Comparison of ENCODE assay signal across 11 cellular contexts in the genomic region with DNA sequence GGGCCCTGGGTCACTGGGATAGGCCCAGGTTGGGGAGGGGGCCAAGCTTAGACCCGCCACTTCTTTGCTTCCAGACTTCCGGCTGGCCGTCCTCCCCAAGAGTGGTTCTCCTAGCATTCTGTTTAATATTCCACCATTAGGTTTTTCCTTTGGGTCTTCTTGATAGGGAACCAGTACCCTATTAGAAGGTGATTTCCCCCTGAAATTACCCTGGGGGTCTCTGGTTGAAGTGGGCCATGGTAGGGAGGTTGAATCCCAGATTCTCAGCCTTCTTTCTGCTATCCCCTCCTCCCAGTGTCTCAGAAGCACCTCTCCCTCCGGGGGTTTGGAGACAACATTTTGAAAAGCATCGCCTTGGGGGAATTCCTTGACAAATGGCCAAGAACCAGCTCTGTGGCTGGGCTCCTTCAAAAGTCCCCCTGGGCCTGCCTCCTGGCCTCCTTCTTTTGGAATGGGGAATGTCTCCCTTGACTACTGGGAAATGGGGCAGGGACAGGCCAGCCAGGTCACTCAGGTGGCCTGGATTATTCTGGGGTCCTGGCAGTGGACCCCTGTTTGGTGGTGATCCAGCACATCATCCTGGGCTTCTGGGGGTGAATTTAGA. TPM values are rescaled to one million over a fixed set of nuclear protein-coding genes. Genes with fewer than 3 reads are reported as not detected.
DNase-seq lines count a peak whose midpoint lies in the region; ATAC-seq, FAIRE-seq and TF ChIP-seq lines count a peak whose summit lies in the region.
"Had no signal": no experiment of that assay in that cellular context is flagged by ENCODE, and none has a peak within 500 bp of the region (broad histone marks: within the 10 kb centered on the region; RNA-seq: fewer than 3 reads in every experiment).

No MANE protein-coding gene starts in this region.

- H3K9me3 ChIP-seq in lower lobe of right lung: no peaks in the 10 kb centered on the region
- no peaks in the 10 kb centered on the region for H3K9me3 ChIP-seq in transverse colon

- in situ Hi-C loops in transverse colon (cut with MboI; ENCODE audit: low pct_ligation_motif_present in 1 of 4, low pct_unique_long_range_greater_than_20kb in 1 of 4, low sequenced_read_pairs in 3 of 4): no loop called here

- no peaks in the 10 kb centered on the region for H3K9me3 Mint-ChIP-seq in activated T-cell treated with anti-CD3 and anti-CD28 coated beads, Interleukin-2, amount 50 U/mL, for 72 hours
- H3K9me3 Mint-ChIP-seq in activated naive CD8-positive, alpha-beta T cell treated with anti-CD3 and anti-CD28 coated beads for 36 hours: no peaks in the 10 kb centered on the region
- H3K9me3 Mint-ChIP-seq: activated T-helper 1 cell treated with anti-CD3 and anti-CD28 coated beads, Interleukin-12 subunit alpha, Interleukin-12 subunit beta, Interleukin-2, Interleukin-4 antibody, amounts not matched to agents 30 ng/mL and 10 ng/mL and 1 ng/mL, durations not matched to agents 14 hours and 24 hours and 36 hours; nephron progenitor cell had no signal

- no peak for TF ChIP-seq EP300 in transverse colon (IDR thresholded peaks at IDR 0.05; ENCODE audit: low read depth)

- H3K4me1 ChIP-seq in lower lobe of right lung (peaks cover 88% of the 10 kb centered on the region), transverse colon (peaks cover 59 to 94% (median 72%) of the 10 kb centered on the region in 4 donors)

- TF ChIP-seq CTCF in lower lobe of right lung (IDR thresholded peaks at IDR 0.05) (no peak), transverse colon (IDR thresholded peaks at IDR 0.05) (no peak)

- ATAC-seq in activated T-cell treated with anti-CD3 and anti-CD28 coated beads, Interleukin-2, amount 50 U/mL, for 72 hours (replicated peaks in 1 of 2): no peak
- ATAC-seq in lower lobe of right lung: no peak
- ATAC-seq: Panc1 had no signal

- H3K27ac ChIP-seq in lower lobe of right lung (peak overlapping the region; percentile 36), transverse colon (peak overlapping the region; percentile 91 to 99 (median 98))

- H3K4me1 Mint-ChIP-seq in activated T-cell treated with anti-CD3 and anti-CD28 coated beads, Interleukin-2, amount 50 U/mL, for 72 hours (ENCODE audit: low read depth): peaks cover 91% of the 10 kb centered on the region
- peaks cover 86% of the 10 kb centered on the region for H3K4me1 Mint-ChIP-seq in activated naive CD8-positive, alpha-beta T cell treated with anti-CD3 and anti-CD28 coated beads for 36 hours

- intact Hi-C loops in lower lobe of right lung (cut with DNase I) (no loop called here), transverse colon (cut with DNase I; ENCODE audit: low total_unique reads) (no loop called here)

- peak overlapping the region; percentile 79 for H3K27ac Mint-ChIP-seq in activated T-cell treated with anti-CD3 and anti-CD28 coated beads, Interleukin-2, amount 50 U/mL, for 72 hours
- H3K27ac Mint-ChIP-seq in activated naive CD8-positive, alpha-beta T cell treated with anti-CD3 and anti-CD28 coated beads for 36 hours: peak overlapping the region; percentile 70
- H3K27ac Mint-ChIP-seq: nephron progenitor cell had no signal

- no peak for TF ChIP-seq POLR2A in transverse colon (IDR thresholded peaks at IDR 0.05)
- no peak for TF ChIP-seq POLR2A in GM12891 (IDR thresholded peaks at IDR 0.05; ENCODE audit: low read depth, low read length)

- H3K4me3 Mint-ChIP-seq in activated T-cell treated with anti-CD3 and anti-CD28 coated beads, Interleukin-2, amount 50 U/mL, for 72 hours: peak overlapping the region; percentile 28 to 37
- H3K4me3 Mint-ChIP-seq in activated naive CD8-positive, alpha-beta T cell treated with anti-CD3 and anti-CD28 coated beads for 36 hours: no peak overlapping the region
- H3K4me3 Mint-ChIP-seq: activated T-helper 1 cell treated with anti-CD3 and anti-CD28 coated beads, Interleukin-12 subunit alpha, Interleukin-12 subunit beta, Interleukin-2, Interleukin-4 antibody, amounts not matched to agents 30 ng/mL and 10 ng/mL and 1 ng/mL, durations not matched to agents 14 hours and 24 hours and 36 hours; nephron progenitor cell had no signal

- no peak for FAIRE-seq in GM12891 (lab: Jason Lieb, UNC)

- no peaks in the 10 kb centered on the region for H3K27me3 ChIP-seq in lower lobe of right lung (ENCODE audit: low read depth)
- no peaks in the 10 kb centered on the region for H3K27me3 ChIP-seq in transverse colon

- peaks cover 7 to 11% of the 10 kb centered on the region in 2 donors for H3K36me3 Mint-ChIP-seq in activated T-cell treated with anti-CD3 and anti-CD28 coated beads, Interleukin-2, amount 50 U/mL, for 72 hours (ENCODE audit: insufficient read depth in 2 of 2)
- H3K36me3 Mint-ChIP-seq in activated naive CD8-positive, alpha-beta T cell treated with anti-CD3 and anti-CD28 coated beads for 36 hours: peaks cover 45% of the 10 kb centered on the region

- no peak for DNase-seq in activated T-cell treated with anti-CD3 and anti-CD28 coated beads, Interleukin-2, amount 50 U/mL, for 72 hours
- no peak for DNase-seq in activated T-cell treated with anti-CD3 and anti-CD28 coated beads, Interleukin-2, amount 50 U/mL, for 48 hours
- no peak for DNase-seq in activated naive CD8-positive, alpha-beta T cell treated with anti-CD3 and anti-CD28 coated beads for 36 hours
- DNase-seq in lower lobe of right lung: no peak
- DNase-seq in transverse colon: no peak
- DNase-seq in GM12891 (ENCODE audit: insufficient read length, low spot score): no peak
- no peak for DNase-seq in amygdala (lab: John Stamatoyannopoulos, UW)
- DNase-seq in stimulated activated CD4-positive, alpha-beta T cell treated with anti-CD3 and anti-CD28 coated beads, Interleukin-4, amount 100 ng/mL, for 1 hour: no peak
- DNase-seq: nephron progenitor cell had no signal

- H3K4me3 ChIP-seq in lower lobe of right lung (peak overlapping the region; percentile 4), transverse colon (no peak overlapping the region)

- peaks cover 38% of the 10 kb centered on the region for H3K36me3 ChIP-seq in lower lobe of right lung
- H3K36me3 ChIP-seq in transverse colon: peaks cover 0 to 7% (median 3%) of the 10 kb centered on the region in 4 donors

- no peaks in the 10 kb centered on the region for H3K27me3 Mint-ChIP-seq in activated T-cell treated with anti-CD3 and anti-CD28 coated beads, Interleukin-2, amount 50 U/mL, for 72 hours (ENCODE audit: low read depth)
- no peaks in the 10 kb centered on the region for H3K27me3 Mint-ChIP-seq in activated naive CD8-positive, alpha-beta T cell treated with anti-CD3 and anti-CD28 coated beads for 36 hours

- WGBS in transverse colon (ENCODE audit: low coverage in 1 of 2), 2 donors: 70 to 81% methylated on average over 5 of the region's 5 CpGs

TF ChIP-seq in GM12891, 5 proteins besides CTCF, POLR2A, EP300 and RAD21:
- TF ChIP-seq TAF1 (IDR thresholded peaks at IDR 0.05; ENCODE audit: low read depth, low read length): no peak
- TF ChIP-seq SPI1 (IDR thresholded peaks at IDR 0.05; ENCODE audit: low read depth, low read length): no peak

RNA-seq across cellular contexts. Expression of a gene that starts 5.7 kb away (rescaled TPM):
- 100 to 1,000 TPM; 160 to 172 TPM for total RNA-seq in activated T-cell treated with anti-CD3 and anti-CD28 coated beads, Interleukin-2, amount 50 U/mL, for 72 hours
- total RNA-seq in activated naive CD8-positive, alpha-beta T cell treated with anti-CD3 and anti-CD28 coated beads for 36 hours: 100 to 1,000 TPM; 131 TPM
- total RNA-seq in lower lobe of right lung (158 TPM), transverse colon (100 to 1,000 TPM; 117 to 553 (median 307) TPM)
- 88.8 TPM for polyA plus RNA-seq in GM12891 (2012; ENCODE audit: low read depth, missing spikeins)

RNA-seq across cellular contexts. Expression of a gene that starts 22.1 kb away (rescaled TPM):
- total RNA-seq in activated T-cell treated with anti-CD3 and anti-CD28 coated beads, Interleukin-2, amount 50 U/mL, for 72 hours: 1,000 to 10,000 TPM; 1,230 to 1,505 TPM
- 1,000 to 10,000 TPM; 1,956 to 1,966 TPM for total RNA-seq in activated naive CD8-positive, alpha-beta T cell treated with anti-CD3 and anti-CD28 coated beads for 36 hours
- 1,156 TPM for total RNA-seq in lower lobe of right lung
- total RNA-seq in transverse colon: 1,000 to 10,000 TPM in 1 of 4 donors, 100 to 1,000 TPM in 3; 386 to 1,109 (median 710) TPM
- 5,289 TPM for polyA plus RNA-seq in GM12891 (2012; ENCODE audit: low read depth, missing spikeins)

RNA-seq across cellular contexts. Expression of a gene that starts 50.5 kb away (rescaled TPM):
- total RNA-seq in activated T-cell treated with anti-CD3 and anti-CD28 coated beads, Interleukin-2, amount 50 U/mL, for 72 hours: 10 to 100 TPM; 29.7 to 33.5 TPM
- 10 to 100 TPM; 22.3 to 25.6 TPM for total RNA-seq in activated naive CD8-positive, alpha-beta T cell treated with anti-CD3 and anti-CD28 coated beads for 36 hours
- 22.3 TPM for total RNA-seq in lower lobe of right lung
- total RNA-seq in transverse colon: 10 to 100 TPM; 22.1 to 97.3 (median 37.5) TPM
- polyA plus RNA-seq in GM12891 (2012; ENCODE audit: low read depth, missing spikeins): 16.1 TPM
